Comparison of ENCODE assay signal across 8 cellular contexts in genomic region chr1:37476460-37477197, GRCh38. TPM values are rescaled to one million over a fixed set of nuclear protein-coding genes. Genes with fewer than 3 reads are reported as not detected.
DNase-seq lines count a peak whose midpoint lies in the region; ATAC-seq and TF ChIP-seq lines count a peak whose summit lies in the region.

No MANE protein-coding gene starts in this region.

- H3K4me3 Mint-ChIP-seq in activated B cell treated with CpG ODN at 0.5 μM for 24 hours = peak overlapping the region; percentile 99

- H3K36me3 ChIP-seq in neutrophil = peaks cover 53% of the 10 kb centered on the region

- peak overlapping the region; percentile 92 for H3K27ac Mint-ChIP-seq in activated B cell treated with CpG ODN at 0.5 μM for 24 hours

- peaks cover 61% of the 10 kb centered on the region for H3K4me1 Mint-ChIP-seq in activated B cell treated with CpG ODN at 0.5 μM for 24 hours

- no peak for ATAC-seq in activated B cell treated with CpG ODN at 0.5 μM for 24 hours (ENCODE audit: low read depth)
- no peak for ATAC-seq in GM18858 (IDR thresholded peaks at IDR 0.05; ENCODE audit: unreplicated experiment)
- no peak for ATAC-seq in GM19328 (IDR thresholded peaks at IDR 0.05; ENCODE audit: unreplicated experiment)

- peaks cover 65% of the 10 kb centered on the region for H3K36me3 Mint-ChIP-seq in activated B cell treated with CpG ODN at 0.5 μM for 24 hours (ENCODE audit: low read depth)

- CTCF ChIA-PET in activated B cell treated with CpG ODN at 0.5 μM for 24 hours (lab: Charles Lee) = interaction anchor here (0.8 to 10.1 kb wide), 3 partner anchors 11 to 38 kb away, joined by 4 to 124 read pairs (median 32); partner anchors contain the start of gene MEAF6

- no peak for TF ChIP-seq CTCF in AG09319 (IDR thresholded peaks at IDR 0.05; ENCODE audit: low read depth, low read length)
- no peak for TF ChIP-seq CTCF in activated B cell treated with CpG ODN at 0.5 μM for 24 hours (IDR thresholded peaks at IDR 0.05)
- no peak for TF ChIP-seq CTCF in fibroblast of the aortic adventitia (IDR thresholded peaks at IDR 0.05; ENCODE audit: insufficient read depth, low read length)
- no peak for TF ChIP-seq CTCF in neutrophil (IDR thresholded peaks at IDR 0.05)

- H3K9me3 ChIP-seq in neutrophil = no peaks in the 10 kb centered on the region

- POLR2A ChIA-PET in activated B cell treated with CpG ODN at 0.5 μM for 24 hours (lab: Charles Lee) = interaction anchor here (0.6 to 7.9 kb wide), 20 partner anchors 8 to 1090 kb away, joined by 3 to 132 read pairs (median 4); partner anchors contain the start of genes CDCA8, GNL2, MEAF6 and MRPS15

- H3K4me3 ChIP-seq in fibroblast of the aortic adventitia (ENCODE audit: low read depth, low read length) = peak overlapping the region; percentile 86
- H3K4me3 ChIP-seq in neutrophil (ENCODE audit: low read depth in 1 of 2, low read length in 1 of 2) = peak overlapping the region; percentile 89 to 99

- H3K27me3 Mint-ChIP-seq in activated B cell treated with CpG ODN at 0.5 μM for 24 hours = peaks cover 4% of the 10 kb centered on the region

- H3K9me3 Mint-ChIP-seq in activated B cell treated with CpG ODN at 0.5 μM for 24 hours = no peaks in the 10 kb centered on the region

- H3K4me1 ChIP-seq in neutrophil (ENCODE audit: control insufficient read depth in 1 of 2, insufficient read depth in 1 of 2, low read depth in 1 of 2, low read length in 1 of 2) = peaks cover 86 to 87% of the 10 kb centered on the region in 2 experiments

- peak overlapping the region; percentile 94 for H3K27ac ChIP-seq in neutrophil

- DNase-seq in AG09319 (ENCODE audit: extremely low read depth, low read depth) = peak; percentile 81
- DNase-seq in H4 (ENCODE audit: low spot score) = peak; percentile 73
- no peak for DNase-seq in activated B cell treated with CpG ODN at 0.5 μM for 24 hours
- peak; percentile 94 for DNase-seq in fibroblast of the aortic adventitia (ENCODE audit: low read depth)
- DNase-seq in NCI-H2081 (lab: John Stamatoyannopoulos, UW) = no peak

- H3K27me3 ChIP-seq in neutrophil = peaks cover 17% of the 10 kb centered on the region

- intact Hi-C loops in activated B cell treated with CpG ODN at 0.5 μM for 24 hours (cut with micrococcal nuclease) = loop anchor here (1.0 to 10.0 kb wide), 6 partner anchors 121 to 1628 kb away; partner anchors contain the start of genes C1orf122, GNL2, RRAGC and THRAP3

RNA-seq across cellular contexts. Expression of gene ZC3H12A, which starts 2.2 kb away (rescaled TPM):
- 2.9 TPM in 2 replicates for total RNA-seq in H4 (2014; rRNA removed; shearing (Covaris generic))
- total RNA-seq in activated B cell treated with CpG ODN at 0.5 μM for 24 hours (140 and 145 TPM in 2 replicates), fibroblast of the aortic adventitia (ENCODE audit: low replicate concordance) (5.3 and 8.2 TPM in 2 replicates)

RNA-seq across cellular contexts. Expression of gene MEAF6, which starts 37.9 kb away (rescaled TPM):
- total RNA-seq in H4 (2014; rRNA removed; shearing (Covaris generic)) = 113 and 172 TPM in 2 replicates
- total RNA-seq in activated B cell treated with CpG ODN at 0.5 μM for 24 hours (59.9 and 66.5 TPM in 2 replicates), fibroblast of the aortic adventitia (ENCODE audit: low replicate concordance) (17.6 and 84.5 TPM in 2 replicates)

Comparison
In these comparisons a context has a peak if more than half of its experiments do, and no peak if none do; other contexts are left out.
1. DNase-seq: peak in AG09319 (single experiment), H4 (single experiment) and fibroblast of the aortic adventitia (single experiment); none in activated B cell treated with CpG ODN at 0.5 μM for 24 hours (single experiment) and NCI-H2081 (0 of 2).
2. RNA of gene ZC3H12A, which starts 2.2 kb away (total RNA-seq): 140 to 145 TPM in activated B cell treated with CpG ODN at 0.5 μM for 24 hours; 5.3 to 8.2 TPM in fibroblast of the aortic adventitia and 2.9 TPM in H4; every median in the first group is over 10 times any median in the second.